12 cellular contexts compared by ENCODE assay signal in the genomic region with DNA sequence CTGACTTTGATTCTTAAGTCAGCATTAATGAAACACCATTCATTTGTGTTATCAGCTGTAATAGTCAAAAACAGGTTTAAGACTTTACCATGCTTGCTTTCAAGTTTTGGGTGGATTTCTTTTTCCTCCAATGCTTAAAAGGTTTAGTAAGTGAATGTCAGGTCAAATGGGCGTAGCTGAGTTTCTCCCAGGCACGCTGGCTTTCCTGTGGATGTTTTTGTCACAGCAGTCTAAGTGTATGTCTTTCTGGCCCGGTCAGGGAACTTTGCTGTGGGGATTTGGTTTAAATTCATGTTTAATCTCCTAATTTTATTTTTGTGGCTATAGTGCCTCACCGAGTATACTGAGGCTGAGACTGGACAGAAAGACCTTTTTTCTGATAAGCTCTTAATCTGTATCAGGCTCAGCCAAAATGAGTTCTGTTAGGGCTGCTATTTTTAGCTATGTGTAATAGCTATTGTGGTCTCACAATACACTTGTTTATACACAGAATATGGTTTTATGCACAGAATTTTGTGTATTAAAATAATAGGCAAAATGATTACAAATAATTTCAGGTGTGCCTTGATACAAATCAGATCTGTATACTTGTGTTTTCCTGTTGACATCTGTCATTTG.
DNase-seq lines count a peak whose midpoint lies in the region; ATAC-seq, FAIRE-seq and TF ChIP-seq lines count a peak whose summit lies in the region.
"Had no signal": no experiment of that assay in that cellular context is flagged by ENCODE, and none has a peak within 500 bp of the region (broad histone marks: within the 10 kb centered on the region; RNA-seq: fewer than 3 reads in every experiment).

No MANE protein-coding gene starts in this region.

- ATAC-seq in HG03095 (IDR thresholded peaks at IDR 0.05; ENCODE audit: unreplicated experiment): no peak
- ATAC-seq in HG03135 (IDR thresholded peaks at IDR 0.05; ENCODE audit: unreplicated experiment): no peak

- H3K9ac ChIP-seq in endothelial cell of umbilical vein (replicated peaks; ENCODE audit: extremely low read depth, insufficient read depth, low read length): peak overlapping the region; percentile 12

- no peaks in the 10 kb centered on the region for H4K20me1 ChIP-seq in endothelial cell of umbilical vein (replicated peaks; ENCODE audit: control insufficient read depth, extremely low read depth, insufficient read depth, low read length)

- no peaks in the 10 kb centered on the region for H3K9me3 ChIP-seq in CD4-positive, alpha-beta memory T cell (ENCODE audit: control insufficient read depth in 1 of 2, low read length in 2 of 2)
- H3K9me3 ChIP-seq in endothelial cell of umbilical vein (replicated peaks; ENCODE audit: control insufficient read depth, insufficient read depth, low read length) (no peaks in the 10 kb centered on the region), neutrophil (no peaks in the 10 kb centered on the region)

- H3K4me1 ChIP-seq in CD4-positive, alpha-beta memory T cell (ENCODE audit: insufficient read depth, low read length): peaks cover 61% of the 10 kb centered on the region
- H3K4me1 ChIP-seq in endothelial cell of umbilical vein (ENCODE audit: control insufficient read depth, extremely low read depth, insufficient read depth, low read length): peaks cover 29% of the 10 kb centered on the region
- H3K4me1 ChIP-seq in neutrophil (ENCODE audit: control insufficient read depth in 1 of 2, insufficient read depth in 1 of 2, low read depth in 1 of 2, low read length in 1 of 2): peaks cover 83 to 93% of the 10 kb centered on the region in 2 experiments

- no peaks in the 10 kb centered on the region for H3K79me2 ChIP-seq in endothelial cell of umbilical vein (ENCODE audit: control insufficient read depth, insufficient read depth, low read length)

- H3K27me3 Mint-ChIP-seq in CD4-positive, alpha-beta memory T cell: no peaks in the 10 kb centered on the region

- POLR2A ChIA-PET in CD4-positive, alpha-beta memory T cell (lab: Charles Lee; ENCODE audit: partially characterized antibody): interaction anchor here (0.6 to 1.2 kb wide), 6 partner anchors 11 to 288 kb away, joined by 3 to 5 read pairs (median 3); no protein-coding TSS in a partner anchor
- POLR2A ChIA-PET in endothelial cell of umbilical vein (lab: Charles Lee): no interaction called here

- H3K4me3 ChIP-seq in CD4-positive, alpha-beta memory T cell (ENCODE audit: low read length in 2 of 2): peak overlapping the region in 1 of 2 donors; percentile 31
- H3K4me3 ChIP-seq in endothelial cell of umbilical vein (replicated peaks in 1 of 3; ENCODE audit: insufficient read depth in 1 of 3, low read depth in 1 of 3, low read length in 3 of 3) (no peak overlapping the region), neutrophil (ENCODE audit: low read depth in 1 of 2, low read length in 1 of 2) (no peak overlapping the region)

- DNase-seq in CD4-positive, alpha-beta memory T cell: peak in 1 of 5 donors; percentile 2
- DNase-seq in NCI-H82 treated with DMSO at 0.1 percent for 48 hours (lab: John Stamatoyannopoulos, UW; ENCODE audit: unreplicated experiment) (peak; percentile 82), endothelial cell of umbilical vein (ENCODE audit: low read depth, low spot score) (peak; percentile 46), HuH-7 (ENCODE audit: low spot score) (no peak), iPS-NIHi7 (ENCODE audit: extremely low spot score) (no peak)
- DNase-seq: islet precursor cell, NCI-H345, occipital lobe had no signal

- H3K27me3 ChIP-seq in CD4-positive, alpha-beta memory T cell (ENCODE audit: insufficient read depth, low read length): no peaks in the 10 kb centered on the region
- H3K27me3 ChIP-seq in endothelial cell of umbilical vein (ENCODE audit: control insufficient read depth in 2 of 2, insufficient read depth in 2 of 2, low read length in 2 of 2) (no peaks in the 10 kb centered on the region), neutrophil (no peaks in the 10 kb centered on the region)

- no TSS peak for BruUV-seq in endothelial cell of umbilical vein (replicated peaks; lab: Mats Ljungman, UMichigan)

- TF ChIP-seq CTCF in endothelial cell of umbilical vein (IDR thresholded peaks at IDR 0.05; ENCODE audit: extremely low read depth in 1 of 2, insufficient read depth in 1 of 2, low read depth in 1 of 2, low read length in 2 of 2) (no peak), neutrophil (IDR thresholded peaks at IDR 0.05) (no peak)

- CTCF ChIA-PET in CD4-positive, alpha-beta memory T cell (lab: Charles Lee; ENCODE audit: partially characterized antibody): interaction anchor here (0.9 to 5.4 kb wide), 6 partner anchors 12 to 708 kb away, joined by 3 to 45 read pairs (median 6); no protein-coding TSS in a partner anchor
- CTCF ChIA-PET in endothelial cell of umbilical vein (lab: Charles Lee): interaction anchor here (1.0 to 1.3 kb wide), 3 partner anchors 10 to 64 kb away, joined by 4 to 6 read pairs (median 5); no protein-coding TSS in a partner anchor

- H3K36me3 ChIP-seq in CD4-positive, alpha-beta memory T cell (ENCODE audit: insufficient read depth, low read length): no peaks in the 10 kb centered on the region
- no peaks in the 10 kb centered on the region for H3K36me3 ChIP-seq in endothelial cell of umbilical vein (ENCODE audit: control insufficient read depth in 2 of 2, extremely low read depth in 1 of 2, insufficient read depth in 2 of 2, low read length in 2 of 2)
- H3K36me3 ChIP-seq in neutrophil: no peaks in the 10 kb centered on the region

- no peaks in the 10 kb centered on the region for H3K36me3 Mint-ChIP-seq in CD4-positive, alpha-beta memory T cell

- H3K27ac Mint-ChIP-seq in CD4-positive, alpha-beta memory T cell: peak overlapping the region; percentile 49 to 96 (median 92)

- H3K9me3 Mint-ChIP-seq in CD4-positive, alpha-beta memory T cell: peaks cover 0 to 1% (median 0%) of the 10 kb centered on the region in 8 donors

- TF ChIP-seq POLR2A in endothelial cell of umbilical vein (IDR thresholded peaks at IDR 0.05; ENCODE audit: low read depth, low read length): no peak

- H3K4me2 ChIP-seq in endothelial cell of umbilical vein (ENCODE audit: insufficient read depth, low read length): peak overlapping the region; percentile 34

- peak; percentile 74 for FAIRE-seq in endothelial cell of umbilical vein (lab: Jason Lieb, UNC)
- FAIRE-seq: RCC 7860 had no signal

- H3K4me1 Mint-ChIP-seq in CD4-positive, alpha-beta memory T cell: peaks cover 58 to 81% (median 72%) of the 10 kb centered on the region in 4 donors

- intact Hi-C loops in CD4-positive, alpha-beta memory T cell (cut with micrococcal nuclease): loop anchor here (2.0 kb wide), 1 partner anchor 53 kb away; no protein-coding TSS in a partner anchor
- intact Hi-C loops in endothelial cell of umbilical vein (cut with micrococcal nuclease): loop anchor here (1.0 kb wide), 1 partner anchor 94 kb away; no protein-coding TSS in a partner anchor

- H3K4me3 Mint-ChIP-seq in CD4-positive, alpha-beta memory T cell: peak overlapping the region; percentile 69 to 89 (median 86)

- peak overlapping the region; percentile 18 for H2AFZ ChIP-seq in endothelial cell of umbilical vein (ENCODE audit: low read depth, low read length)

- dilution Hi-C loops in endothelial cell of umbilical vein (cut with MboI; ENCODE audit: extremely low pct_ligation_motif_present, low sequenced_read_pairs): no loop called here

- no peaks in the 10 kb centered on the region for H3K9me1 ChIP-seq in endothelial cell of umbilical vein (replicated peaks; ENCODE audit: control insufficient read depth, extremely low read depth, insufficient read depth, low read length)

- peak overlapping the region; percentile 53 for H3K27ac ChIP-seq in CD4-positive, alpha-beta memory T cell (ENCODE audit: low read depth, low read length)
- H3K27ac ChIP-seq in endothelial cell of umbilical vein (ENCODE audit: insufficient read depth, low read depth, low read length) (peak overlapping the region; percentile 40), neutrophil (peak overlapping the region; percentile 73)

TF ChIP-seq in endothelial cell of umbilical vein, 7 proteins besides CTCF, POLR2A, EP300 and RAD21:
- TF ChIP-seq JUN (IDR thresholded peaks at IDR 0.05; ENCODE audit: borderline replicate concordance, insufficient read depth, insufficient read length, low read depth) (no peak), FOS (IDR thresholded peaks at IDR 0.05; ENCODE audit: borderline replicate concordance, insufficient read depth, low read length) (no peak), POLR2AphosphoS5 (IDR thresholded peaks at IDR 0.05; ENCODE audit: insufficient read depth, low read depth, low read length) (no peak), MYC (IDR thresholded peaks at IDR 0.05; ENCODE audit: low read depth, low read length) (no peak), EZH2 (IDR thresholded peaks at IDR 0.05; ENCODE audit: borderline replicate concordance, low read depth, low read length, severe bottlenecking) (no peak), GATA2 (IDR thresholded peaks at IDR 0.05; ENCODE audit: insufficient read depth, insufficient read length, low read depth, low read length) (no peak)
- TF ChIP-seq, protein P1, sequence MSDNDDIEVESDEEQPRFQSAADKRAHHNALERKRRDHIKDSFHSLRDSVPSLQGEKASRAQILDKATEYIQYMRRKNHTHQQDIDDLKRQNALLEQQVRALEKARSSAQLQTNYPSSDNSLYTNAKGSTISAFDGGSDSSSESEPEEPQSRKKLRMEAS (IDR thresholded peaks at IDR 0.05; ENCODE audit: insufficient read depth, insufficient read length): no peak

Comparison
In these comparisons a context has a peak if more than half of its experiments do, and no peak if none do; other contexts are left out.
1. DNase-seq: peak in NCI-H82 treated with DMSO at 0.1 percent for 48 hours (single experiment) and endothelial cell of umbilical vein (single experiment); none in HuH-7 (single experiment) and iPS-NIHi7 (single experiment).
2. Peak in every context shown above with its lines, with median percentiles within 50 percentile points of each other: H3K27ac ChIP-seq.